ENCODE assay signal across 13 cellular contexts in genomic region chr7:73893342-73894101, GRCh38. TPM values are rescaled to one million over a fixed set of nuclear protein-coding genes. Genes with fewer than 3 reads are reported as not detected.
DNase-seq lines count a peak whose midpoint lies in the region; ATAC-seq lines count a peak whose summit lies in the region.
"Had no signal": no experiment of that assay in that cellular context is flagged by ENCODE, and none has a peak within 500 bp of the region (broad histone marks: within the 10 kb centered on the region; RNA-seq: fewer than 3 reads in every experiment).

No MANE protein-coding gene starts in this region.

- DNase-seq in H7, result peak; percentile 60
- DNase-seq in anterior cingulate cortex (lab: John Stamatoyannopoulos, UW), result peak in 32 of 58 donors; percentile 8 to 63 (median 30)
- peak; percentile 52 for DNase-seq in islet precursor cell
- DNase-seq in stimulated activated naive CD8-positive, alpha-beta T cell treated with anti-CD3 and anti-CD28 coated beads, Interleukin-15, amount 100 ng/mL, for 72 hours, result no peak
- DNase-seq in activated CD8-positive, alpha-beta memory T cell treated with anti-CD3 and anti-CD28 coated beads, Interleukin-2, amount 50 U/mL, for 4 hours, result no peak
- DNase-seq: activated naive CD4-positive, alpha-beta T cell treated with Interleukin-2 at 50 U/mL for 16 hours; Caco-2 had no signal

- H3K9me3 ChIP-seq in skeletal muscle tissue (ENCODE audit: control insufficient read depth in 3 of 3, low read length in 3 of 3), result peaks cover 3 to 9% (median 3%) of the 10 kb centered on the region in 3 donors

- peak overlapping the region; percentile 65 for H3K27ac ChIP-seq in skeletal muscle tissue (ENCODE audit: low read depth, low read length)

- H3K4me3 Mint-ChIP-seq in stimulated activated naive CD8-positive, alpha-beta T cell treated with anti-CD3 and anti-CD28 coated beads, Interleukin-15, amount 100 ng/mL, for 72 hours, result no peak overlapping the region
- H3K4me3 Mint-ChIP-seq: neural crest cell, type B pancreatic cell had no signal

- peaks cover 0 to 9% of the 10 kb centered on the region in 2 donors for H3K9me3 Mint-ChIP-seq in stimulated activated naive CD8-positive, alpha-beta T cell treated with anti-CD3 and anti-CD28 coated beads, Interleukin-15, amount 100 ng/mL, for 72 hours

- H3K4me1 ChIP-seq in skeletal muscle tissue (ENCODE audit: control insufficient read depth in 3 of 3, insufficient read depth in 3 of 3, low read length in 3 of 3), result peaks cover 30 to 39% (median 37%) of the 10 kb centered on the region in 3 donors
- H3K4me1 ChIP-seq: Caco-2 had no signal

- H3K27me3 ChIP-seq in H7 (ENCODE audit: control insufficient read depth, insufficient read depth, low read length) (no peaks in the 10 kb centered on the region), skeletal muscle tissue (ENCODE audit: control insufficient read depth in 3 of 3, insufficient read depth in 3 of 3, low read length in 3 of 3) (no peaks in the 10 kb centered on the region)

- H3K36me3 ChIP-seq in H7 (replicated peaks; ENCODE audit: control insufficient read depth, insufficient read depth, low read length), result no peaks in the 10 kb centered on the region
- H3K36me3 ChIP-seq in skeletal muscle tissue (ENCODE audit: control insufficient read depth in 3 of 3, insufficient read depth in 3 of 3, low read length in 3 of 3), result no peaks in the 10 kb centered on the region

- H3K27me3 Mint-ChIP-seq in stimulated activated naive CD8-positive, alpha-beta T cell treated with anti-CD3 and anti-CD28 coated beads, Interleukin-15, amount 100 ng/mL, for 72 hours, result peaks cover 7% of the 10 kb centered on the region

- H3K4me3 ChIP-seq in H7 (ENCODE audit: insufficient read depth, low read depth, low read length) (no peak overlapping the region), skeletal muscle tissue (ENCODE audit: low read length in 3 of 3) (peak overlapping the region in 1 of 3 donors; percentile 45)

- H3K27ac Mint-ChIP-seq in stimulated activated naive CD8-positive, alpha-beta T cell treated with anti-CD3 and anti-CD28 coated beads, Interleukin-15, amount 100 ng/mL, for 72 hours, result no peak overlapping the region
- H3K27ac Mint-ChIP-seq: type B pancreatic cell had no signal

- H3K4me1 Mint-ChIP-seq in stimulated activated naive CD8-positive, alpha-beta T cell treated with anti-CD3 and anti-CD28 coated beads, Interleukin-15, amount 100 ng/mL, for 72 hours, result peaks cover 14% of the 10 kb centered on the region

- no peak for ATAC-seq in stimulated activated naive CD8-positive, alpha-beta T cell treated with anti-CD3 and anti-CD28 coated beads, Interleukin-15, amount 100 ng/mL, for 72 hours
- ATAC-seq in GM19328 (IDR thresholded peaks at IDR 0.05; ENCODE audit: unreplicated experiment) (no peak), HG02981 (IDR thresholded peaks at IDR 0.05; ENCODE audit: unreplicated experiment) (no peak)
- ATAC-seq: HCT116 had no signal

- H3K9ac ChIP-seq in skeletal muscle tissue (ENCODE audit: low read depth in 1 of 3, low read length in 3 of 3), result peak overlapping the region; percentile 3 to 45 (median 32)

RNA-seq across cellular contexts. Expression of gene TMEM270, which starts 32.6 kb away (rescaled TPM):
- total RNA-seq in H7 (2014; rRNA removed; shearing (Covaris generic)), result not detected in 2 replicates
- total RNA-seq in skeletal muscle tissue, result not detected
- total RNA-seq: Caco-2, neural crest cell had no signal

RNA-seq across cellular contexts. Expression of gene METTL27, which starts 51.2 kb away (rescaled TPM):
- total RNA-seq in H7 (2014; rRNA removed; shearing (Covaris generic)), result 1.9 and 7.4 TPM in 2 replicates
- 1.6 TPM for total RNA-seq in skeletal muscle tissue

Comparison
In these comparisons a context has a peak if more than half of its experiments do, and no peak if none do; other contexts are left out.
1. DNase-seq: peak in H7 (single experiment), anterior cingulate cortex (32 of 58) and islet precursor cell (single experiment); none in stimulated activated naive CD8-positive, alpha-beta T cell treated with anti-CD3 and anti-CD28 coated beads, Interleukin-15, amount 100 ng/mL, for 72 hours (0 of 2) and activated CD8-positive, alpha-beta memory T cell treated with anti-CD3 and anti-CD28 coated beads, Interleukin-2, amount 50 U/mL, for 4 hours (single experiment).